ENCODE assay signal across 9 cellular contexts in genomic region chr21:17679002-17679600, GRCh38.
DNase-seq lines count a peak whose midpoint lies in the region; ATAC-seq and TF ChIP-seq lines count a peak whose summit lies in the region.
"Had no signal": no experiment of that assay in that cellular context is flagged by ENCODE, and none has a peak within 500 bp of the region (broad histone marks: within the 10 kb centered on the region; RNA-seq: fewer than 3 reads in every experiment).

No MANE protein-coding gene starts in this region.

- CTCF ChIA-PET in GM10248 (lab: Yijun Ruan, JAX): interaction anchor here (0.6 to 11.8 kb wide), 19 partner anchors 8 to 252 kb away, joined by 3 to 129 read pairs (median 4); no protein-coding TSS in a partner anchor

- H3K36me3 Mint-ChIP-seq in naive B cell: no peaks in the 10 kb centered on the region
- H3K36me3 Mint-ChIP-seq in activated T-cell treated with anti-CD3 and anti-CD28 coated beads, Interleukin-2, amount 50 U/mL, for 24 hours (ENCODE audit: low read depth): no peaks in the 10 kb centered on the region

- no peaks in the 10 kb centered on the region for H3K9me3 Mint-ChIP-seq in naive B cell
- H3K9me3 Mint-ChIP-seq in activated T-cell treated with anti-CD3 and anti-CD28 coated beads, Interleukin-2, amount 50 U/mL, for 24 hours: no peaks in the 10 kb centered on the region

- H3K4me3 ChIP-seq in HFF-Myc (replicated peaks; ENCODE audit: low read depth, low read length): no peak overlapping the region
- no peak overlapping the region for H3K4me3 ChIP-seq in epithelial cell of proximal tubule (ENCODE audit: low read depth, low read length)
- H3K4me3 ChIP-seq: HAP-1 had no signal

- H3K4me1 Mint-ChIP-seq in naive B cell: no peaks in the 10 kb centered on the region
- H3K4me1 Mint-ChIP-seq in activated T-cell treated with anti-CD3 and anti-CD28 coated beads, Interleukin-2, amount 50 U/mL, for 24 hours (ENCODE audit: low read depth): peaks cover 8% of the 10 kb centered on the region

- no peak overlapping the region for H3K4me3 Mint-ChIP-seq in naive B cell
- H3K4me3 Mint-ChIP-seq in activated T-cell treated with anti-CD3 and anti-CD28 coated beads, Interleukin-2, amount 50 U/mL, for 24 hours: no peak overlapping the region

- DNase-seq in A172 (ENCODE audit: low spot score): peak; percentile 78
- DNase-seq in GM10248 (ENCODE audit: extremely low spot score): peak; percentile 69
- peak; percentile 48 for DNase-seq in HFF-Myc (ENCODE audit: extremely low read depth, low read depth)
- DNase-seq in MV-4-11 (lab: John Stamatoyannopoulos, UW): peak; percentile 57
- peak; percentile 65 for DNase-seq in SK-N-DZ (ENCODE audit: low spot score)
- DNase-seq in epithelial cell of proximal tubule (ENCODE audit: low read depth): peak; percentile 38
- DNase-seq in naive B cell: peak; percentile 51
- no peak for DNase-seq in activated T-cell treated with anti-CD3 and anti-CD28 coated beads, Interleukin-2, amount 50 U/mL, for 24 hours

- H3K27me3 Mint-ChIP-seq in naive B cell: no peaks in the 10 kb centered on the region
- H3K27me3 Mint-ChIP-seq in activated T-cell treated with anti-CD3 and anti-CD28 coated beads, Interleukin-2, amount 50 U/mL, for 24 hours: no peaks in the 10 kb centered on the region

- no peak overlapping the region for H3K27ac Mint-ChIP-seq in naive B cell
- no peak overlapping the region for H3K27ac Mint-ChIP-seq in activated T-cell treated with anti-CD3 and anti-CD28 coated beads, Interleukin-2, amount 50 U/mL, for 24 hours

- POLR2A ChIA-PET in GM10248 (lab: Yijun Ruan, JAX): no interaction called here

- peak; percentile 61 to 77 for ATAC-seq in naive B cell (ENCODE audit: low read depth in 2 of 2)

- peak; percentile 70 for TF ChIP-seq CTCF in GM10248 (IDR thresholded peaks at IDR 0.05; ENCODE audit: control extremely low read depth, extremely low read depth, low read depth, missing control alignments)
- peak; percentile 63 for TF ChIP-seq CTCF in HFF-Myc (IDR thresholded peaks at IDR 0.05; ENCODE audit: low read depth, low read length, missing control alignments)
- peak; percentile 77 for TF ChIP-seq CTCF in epithelial cell of proximal tubule (conservative IDR thresholded peaks at IDR 0.05; ENCODE audit: low read depth, low read length)
